Comparison of ENCODE assay signal across 1 cellular context in genomic region chr11:83449338-83449913, GRCh38.
TF ChIP-seq lines count a peak whose summit lies in the region.

No MANE protein-coding gene starts in this region.

TF ChIP-seq in GM12878, 131 proteins besides CTCF, POLR2A, EP300 and RAD21 (continued from another document):
- no peak for TF ChIP-seq E4F1 (IDR thresholded peaks at IDR 0.05; ENCODE audit: borderline replicate concordance, partially characterized antibody)
- no peak for TF ChIP-seq MEF2B (IDR thresholded peaks at IDR 0.05; ENCODE audit: partially characterized antibody, poor library complexity, severe bottlenecking)
- TF ChIP-seq PML (IDR thresholded peaks at IDR 0.05; ENCODE audit: low read length): no peak
- TF ChIP-seq ZNF24 (IDR thresholded peaks at IDR 0.05): no peak
- TF ChIP-seq NR2C2 (IDR thresholded peaks at IDR 0.05; ENCODE audit: borderline replicate concordance, control insufficient read depth, insufficient read length, low read depth): no peak
- no peak for TF ChIP-seq ZNF622 (IDR thresholded peaks at IDR 0.05)
- TF ChIP-seq, protein P1, sequence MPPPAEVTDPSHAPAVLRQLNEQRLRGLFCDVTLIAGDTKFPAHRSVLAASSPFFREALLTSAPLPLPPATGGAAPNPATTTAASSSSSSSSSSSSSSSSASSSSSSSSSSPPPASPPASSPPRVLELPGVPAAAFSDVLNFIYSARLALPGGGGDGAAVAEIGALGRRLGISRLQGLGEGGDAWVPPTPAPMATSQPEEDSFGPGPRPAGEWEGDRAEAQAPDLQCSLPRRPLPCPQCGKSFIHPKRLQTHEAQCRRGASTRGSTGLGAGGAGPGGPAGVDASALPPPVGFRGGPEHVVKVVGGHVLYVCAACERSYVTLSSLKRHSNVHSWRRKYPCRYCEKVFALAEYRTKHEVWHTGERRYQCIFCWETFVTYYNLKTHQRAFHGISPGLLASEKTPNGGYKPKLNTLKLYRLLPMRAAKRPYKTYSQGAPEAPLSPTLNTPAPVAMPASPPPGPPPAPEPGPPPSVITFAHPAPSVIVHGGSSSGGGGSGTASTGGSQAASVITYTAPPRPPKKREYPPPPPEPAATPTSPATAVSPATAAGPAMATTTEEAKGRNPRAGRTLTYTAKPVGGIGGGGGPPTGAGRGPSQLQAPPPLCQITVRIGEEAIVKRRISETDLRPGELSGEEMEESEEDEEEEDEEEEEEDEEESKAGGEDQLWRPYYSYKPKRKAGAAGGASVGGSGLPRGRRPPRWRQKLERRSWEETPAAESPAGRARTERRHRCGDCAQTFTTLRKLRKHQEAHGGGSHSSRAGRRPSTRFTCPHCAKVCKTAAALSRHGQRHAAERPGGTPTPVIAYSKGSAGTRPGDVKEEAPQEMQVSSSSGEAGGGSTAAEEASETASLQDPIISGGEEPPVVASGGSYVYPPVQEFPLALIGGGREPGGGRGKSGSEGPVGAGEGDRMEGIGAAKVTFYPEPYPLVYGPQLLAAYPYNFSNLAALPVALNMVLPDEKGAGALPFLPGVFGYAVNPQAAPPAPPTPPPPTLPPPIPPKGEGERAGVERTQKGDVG (CRISPR knock-in tag; IDR thresholded peaks at IDR 0.05): no peak
TF ChIP-seq in GM12878: peak in this region for 0.
